ENCODE assay signal across 1 cellular context in the genomic region with DNA sequence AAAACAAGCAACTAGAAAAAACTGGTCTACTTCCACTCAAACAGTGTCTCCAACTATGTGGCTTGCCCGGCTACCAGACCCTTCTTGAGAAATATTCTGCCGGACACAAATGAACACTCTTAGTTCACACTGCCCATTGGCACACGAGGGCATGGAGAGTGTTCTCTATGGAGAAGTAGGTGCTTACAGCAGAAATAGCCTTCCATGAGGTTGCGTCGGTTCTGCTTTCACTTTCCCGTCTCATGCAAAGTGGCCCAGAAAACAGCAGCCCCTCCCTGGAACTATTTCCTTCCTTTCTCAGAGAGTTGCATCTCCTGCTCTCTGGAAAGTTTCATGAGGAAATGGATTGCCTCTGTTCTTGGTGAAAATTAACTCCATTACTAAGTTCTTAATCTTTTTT.
TF ChIP-seq lines count a peak whose summit lies in the region.

No MANE protein-coding gene starts in this region.

TF ChIP-seq in endothelial cell of umbilical vein, 7 proteins besides CTCF, POLR2A, EP300 and RAD21:
- TF ChIP-seq EZH2 (IDR thresholded peaks at IDR 0.05; ENCODE audit: borderline replicate concordance, low read depth, low read length, severe bottlenecking) (no peak), POLR2AphosphoS5 (IDR thresholded peaks at IDR 0.05; ENCODE audit: insufficient read depth, low read depth, low read length) (no peak), GATA2 (IDR thresholded peaks at IDR 0.05; ENCODE audit: insufficient read depth, insufficient read length, low read depth, low read length) (no peak), JUN (IDR thresholded peaks at IDR 0.05; ENCODE audit: borderline replicate concordance, insufficient read depth, insufficient read length, low read depth) (no peak), MYC (IDR thresholded peaks at IDR 0.05; ENCODE audit: low read depth, low read length) (no peak), FOS (IDR thresholded peaks at IDR 0.05; ENCODE audit: borderline replicate concordance, insufficient read depth, low read length) (no peak)
